In the genomic region with DNA sequence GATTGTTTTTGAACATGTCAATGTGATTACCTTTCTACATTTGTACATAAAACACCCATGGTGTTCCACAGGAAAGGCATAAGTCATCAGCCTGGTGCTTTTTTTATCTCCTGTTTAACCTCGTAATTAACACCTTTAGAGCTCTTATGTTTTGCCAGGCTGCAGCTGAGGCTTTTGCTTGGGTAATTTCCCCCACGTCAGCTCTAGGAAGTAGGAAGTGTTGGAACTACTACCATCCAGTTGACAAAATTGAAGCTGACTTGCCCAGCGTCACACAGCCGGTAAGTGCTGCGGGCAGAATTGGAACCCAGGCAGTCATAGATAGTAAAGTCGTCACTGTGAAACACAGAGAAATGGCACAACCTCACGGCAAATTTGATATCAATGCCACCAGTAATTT, we compare ENCODE assay signal across 15 cellular contexts.
A peak's percentile ranks its signal among the peaks of the same experiment; 100 is the strongest.
DNase-seq lines count a peak whose midpoint lies in the region; ATAC-seq and TF ChIP-seq lines count a peak whose summit lies in the region.
"Had no signal": no experiment of that assay in that cellular context is flagged by ENCODE, and none has a peak within 500 bp of the region (broad histone marks: within the 10 kb centered on the region; RNA-seq: fewer than 3 reads in every experiment).

No MANE protein-coding gene starts in this region.

- H4K20me1 ChIP-seq in BLaER1 treated with 17β-estradiol and CSF1 and Interleukin-3, amounts not matched to agents 10 nM and 100 nM, result no peaks in the 10 kb centered on the region

- DNase-seq in NCI-H146 treated with DMSO at 0.1 percent for 48 hours (lab: John Stamatoyannopoulos, UW; ENCODE audit: unreplicated experiment) (peak; percentile 8), dermis blood vessel endothelial cell (peak; percentile 25), left colon (no peak), RPMI8226 (no peak), right lobe of liver (no peak), hypothalamus (lab: John Stamatoyannopoulos, UW) (no peak), right atrium auricular region (ENCODE audit: low spot score) (no peak)
- DNase-seq: ACHN; CD4-positive, alpha-beta memory T cell; DMS79; GOT3; H9 had no signal

- intact Hi-C loops in left colon (cut with DNase I, micrococcal nuclease), result no loop called here
- intact Hi-C loops in right lobe of liver (cut with DNase I), result no loop called here

- H3K9me3 ChIP-seq in BLaER1 treated with 17β-estradiol and CSF1 and Interleukin-3, amounts not matched to agents 10 nM and 100 nM (replicated peaks in 1 of 11), result peaks cover 0 to 20% (median 8%) of the 10 kb centered on the region in 11 experiments; a peak in 11 of 22 replicates
- H3K9me3 ChIP-seq in right lobe of liver (no peaks in the 10 kb centered on the region), right atrium auricular region (no peaks in the 10 kb centered on the region)

- H3K27ac ChIP-seq in BLaER1 treated with 17β-estradiol and CSF1 and Interleukin-3, amounts not matched to agents 10 nM and 100 nM, result no peak overlapping the region
- H3K27ac ChIP-seq in right lobe of liver (no peak overlapping the region), right atrium auricular region (no peak overlapping the region)
- H3K27ac ChIP-seq: C4-2B had no signal

- ATAC-seq in left colon (peak; percentile 23), right lobe of liver (no peak)
- ATAC-seq: HepG2 had no signal

- TF ChIP-seq POLR2A in right lobe of liver (IDR thresholded peaks at IDR 0.05), result no peak

- H3K4me2 ChIP-seq in BLaER1 treated with 17β-estradiol and CSF1 and Interleukin-3, amounts not matched to agents 10 nM and 100 nM, result peak overlapping the region in 7 of 11 experiments; percentile 20 to 61 (median 30); a peak in 12 of 22 replicates

- H3K4me1 ChIP-seq in BLaER1 treated with 17β-estradiol and CSF1 and Interleukin-3, amounts not matched to agents 10 nM and 100 nM, result peaks cover 0 to 19% (median 10%) of the 10 kb centered on the region in 10 experiments; a peak in 12 of 20 replicates
- H3K4me1 ChIP-seq in right lobe of liver (no peaks in the 10 kb centered on the region), right atrium auricular region (no peaks in the 10 kb centered on the region)

- no peaks in the 10 kb centered on the region for H3K27me3 ChIP-seq in BLaER1 treated with 17β-estradiol and CSF1 and Interleukin-3, amounts not matched to agents 10 nM and 100 nM
- no peaks in the 10 kb centered on the region for H3K27me3 ChIP-seq in right lobe of liver
- H3K27me3 ChIP-seq in right atrium auricular region, result no peaks in the 10 kb centered on the region

- no peak overlapping the region for H3K9ac ChIP-seq in BLaER1 treated with 17β-estradiol and CSF1 and Interleukin-3, amounts not matched to agents 10 nM and 100 nM

- H3K4me3 ChIP-seq in BLaER1 treated with 17β-estradiol and CSF1 and Interleukin-3, amounts not matched to agents 10 nM and 100 nM, result no peak overlapping the region
- H3K4me3 ChIP-seq in right lobe of liver (no peak overlapping the region), right atrium auricular region (no peak overlapping the region)

- TF ChIP-seq CTCF in right lobe of liver (IDR thresholded peaks at IDR 0.05) (no peak), right atrium auricular region (IDR thresholded peaks at IDR 0.05) (no peak)

- 77% methylated on average over 6 of the region's 7 CpGs for WGBS in right lobe of liver (ENCODE audit: insufficient coverage, low coverage, low lambda C conversion rate, missing lambda C conversion rate)

- H3K36me3 ChIP-seq in BLaER1 treated with 17β-estradiol and CSF1 and Interleukin-3, amounts not matched to agents 10 nM and 100 nM, result no peaks in the 10 kb centered on the region
- H3K36me3 ChIP-seq in right lobe of liver, result no peaks in the 10 kb centered on the region
- H3K36me3 ChIP-seq in right atrium auricular region, result no peaks in the 10 kb centered on the region

Comparison
In these comparisons a context has a peak if more than half of its experiments do, and no peak if none do; other contexts are left out.
1. DNase-seq: peak in NCI-H146 treated with DMSO at 0.1 percent for 48 hours (single experiment) and dermis blood vessel endothelial cell (single experiment); none in left colon (0 of 2), RPMI8226 (single experiment), right lobe of liver (0 of 3), hypothalamus (0 of 51) and right atrium auricular region (single experiment).